10 cellular contexts compared by ENCODE assay signal in the genomic region with DNA sequence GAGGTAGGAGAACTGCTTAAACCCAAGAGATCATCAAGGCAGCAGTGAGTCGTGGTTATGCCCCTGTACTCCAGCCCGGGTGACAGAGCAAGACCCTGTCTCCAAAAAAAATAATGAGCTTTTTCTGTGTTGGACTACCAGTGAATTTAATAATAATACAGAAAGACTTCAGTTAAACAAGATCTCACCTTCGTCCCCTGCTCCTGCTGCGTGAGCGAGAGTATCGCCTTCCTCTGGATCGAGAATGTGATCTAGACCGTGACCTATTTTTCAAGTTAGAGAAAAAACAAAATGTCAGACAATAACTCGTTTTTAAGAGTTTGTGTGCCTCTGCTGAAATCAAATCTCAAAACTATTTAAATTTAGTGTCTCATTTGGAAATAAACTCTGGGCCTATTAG. TPM values are rescaled to one million over a fixed set of nuclear protein-coding genes. Genes with fewer than 3 reads are reported as not detected.
DNase-seq lines count a peak whose midpoint lies in the region; ATAC-seq, FAIRE-seq and TF ChIP-seq lines count a peak whose summit lies in the region.
"Had no signal": no experiment of that assay in that cellular context is flagged by ENCODE, and none has a peak within 500 bp of the region (broad histone marks: within the 10 kb centered on the region; RNA-seq: fewer than 3 reads in every experiment).

No MANE protein-coding gene starts in this region.

- H3K9me2 ChIP-seq in MM.1S (replicated peaks; ENCODE audit: insufficient read depth, low read length), result no peaks in the 10 kb centered on the region

- intact Hi-C loops in Caco-2 (cut with micrococcal nuclease; ENCODE audit: unreplicated experiment), result no loop called here
- intact Hi-C loops in K562 (cut with micrococcal nuclease), result loop anchor here (10.0 kb wide), 1 partner anchor 476 kb away; no protein-coding TSS in a partner anchor
- intact Hi-C loops in upper lobe of right lung (cut with DNase I), result no loop called here

- H4K20me1 ChIP-seq in MM.1S (ENCODE audit: insufficient read depth, low read length), result peaks cover 58% of the 10 kb centered on the region
- peaks cover 35% of the 10 kb centered on the region for H4K20me1 ChIP-seq in K562 (replicated peaks; ENCODE audit: control insufficient read depth, insufficient read depth, low read length)

- H3K4me2 ChIP-seq in MM.1S (ENCODE audit: low read depth, low read length), result peak overlapping the region; percentile 8; the same call in 1 of the 2 replicates
- no peak overlapping the region for H3K4me2 ChIP-seq in K562 (ENCODE audit: insufficient read depth, low read length)

- H3K9me3 ChIP-seq in Caco-2 (no peaks in the 10 kb centered on the region), MM.1S (replicated peaks; ENCODE audit: insufficient read depth, low read length) (no peaks in the 10 kb centered on the region), K562 (replicated peaks; ENCODE audit: control insufficient read depth, insufficient read depth, low read depth, low read length) (no peaks in the 10 kb centered on the region), upper lobe of right lung (no peaks in the 10 kb centered on the region)

- POLR2A ChIA-PET in Caco-2 (lab: Charles Lee) (no interaction called here), K562 (lab: Yijun Ruan, JAX) (interaction anchor here (0.6 to 3.7 kb wide), 13 partner anchors 9 to 382 kb away, joined by 3 to 23 read pairs (median 3); no protein-coding TSS in a partner anchor)

- CTCF ChIA-PET in Caco-2 (lab: Charles Lee) (interaction anchor here (0.7 kb wide), 1 partner anchor 61 kb away, joined by 4 read pairs; no protein-coding TSS in a partner anchor), K562 (lab: Yijun Ruan, JAX; ENCODE audit: low intra/inter-chr PET ratio) (no interaction called here)

- in situ Hi-C loops in K562 (cut with MboI), result loop anchor here (10.0 to 25.0 kb wide), 2 partner anchors 424 to 761 kb away; no protein-coding TSS in a partner anchor

- no peak for TF ChIP-seq EP300 in K562 (IDR thresholded peaks at IDR 0.05; ENCODE audit: low read length)

- peaks cover 55% of the 10 kb centered on the region for H3F3A ChIP-seq in MM.1S (ENCODE audit: insufficient read depth, low read length)

- TF ChIP-seq RAD21 in K562 (CRISPR knock-in tag; conservative IDR thresholded peaks at IDR 0.05 in 1 of 2, IDR thresholded peaks at IDR 0.05 in 1 of 2), result no peak

- DNase-seq in Caco-2, result no peak
- no peak for DNase-seq in MM.1S
- DNase-seq in K562 (ENCODE audit: extremely low read depth in 1 of 4, low spot score in 3 of 4), result no peak
- no peak for DNase-seq in neural crest cell (ENCODE audit: low read depth, low spot score)
- DNase-seq in activated effector memory CD4-positive, alpha-beta T cell treated with Interleukin-2 at 50 U/mL for 16 hours, result no peak
- DNase-seq in upper lobe of right lung, result no peak
- DNase-seq: amniotic stem cell, NCI-H1436 had no signal

- H3K27me3 Mint-ChIP-seq in Caco-2 (ENCODE audit: insufficient read depth, unreplicated experiment) (peaks cover 3% of the 10 kb centered on the region), neural crest cell (ENCODE audit: low read depth) (peaks cover 11% of the 10 kb centered on the region)

- peaks cover 53% of the 10 kb centered on the region for H3K4me1 Mint-ChIP-seq in Caco-2 (ENCODE audit: low read depth, unreplicated experiment)
- peaks cover 72% of the 10 kb centered on the region for H3K4me1 Mint-ChIP-seq in neural crest cell

- no peak for TF ChIP-seq POLR2A in K562 (conservative IDR thresholded peaks at IDR 0.05)

- no peak overlapping the region for H3K27ac Mint-ChIP-seq in Caco-2 (ENCODE audit: unreplicated experiment)
- H3K27ac Mint-ChIP-seq in neural crest cell (ENCODE audit: unreplicated experiment), result no peak overlapping the region

- peaks cover 77% of the 10 kb centered on the region for H3K79me2 ChIP-seq in MM.1S (ENCODE audit: low read length)
- peaks cover 68% of the 10 kb centered on the region for H3K79me2 ChIP-seq in K562 (ENCODE audit: control insufficient read depth, insufficient read depth, low read length)

- H3K4me3 ChIP-seq in Caco-2 (ENCODE audit: low read depth, low read length), result no peak overlapping the region
- H3K4me3 ChIP-seq in MM.1S (ENCODE audit: low read length), result no peak overlapping the region
- no peak overlapping the region; the same call in 1 of the 2 replicates for H3K4me3 ChIP-seq in K562
- no peak overlapping the region for H3K4me3 ChIP-seq in upper lobe of right lung

- H2AFZ ChIP-seq in MM.1S (ENCODE audit: low read length) (no peak overlapping the region), K562 (ENCODE audit: low read depth, low read length) (no peak overlapping the region)

- WGBS in K562 (ENCODE audit: insufficient coverage, low coverage, missing lambda C conversion rate), result 83% methylated on average over 9 of the region's 9 CpGs

- ATAC-seq in K562 (no peak), upper lobe of right lung (no peak), HG03175 (IDR thresholded peaks at IDR 0.05; ENCODE audit: unreplicated experiment) (no peak)

- no peaks in the 10 kb centered on the region for H3K9me3 Mint-ChIP-seq in Caco-2 (ENCODE audit: unreplicated experiment)
- H3K9me3 Mint-ChIP-seq in neural crest cell, result no peaks in the 10 kb centered on the region

- H3K27ac ChIP-seq in MM.1S (ENCODE audit: low read length) (no peak overlapping the region), K562 (ENCODE audit: extremely low read depth, low read depth, low read length) (no peak overlapping the region), upper lobe of right lung (no peak overlapping the region)

- H3K36me3 Mint-ChIP-seq in Caco-2 (ENCODE audit: insufficient read depth, unreplicated experiment), result peaks cover 86% of the 10 kb centered on the region
- H3K36me3 Mint-ChIP-seq in neural crest cell (ENCODE audit: low read depth), result peaks cover 50% of the 10 kb centered on the region

- no peaks in the 10 kb centered on the region for H3K9me1 ChIP-seq in K562 (ENCODE audit: control insufficient read depth, insufficient read depth, low read length)

- no peak overlapping the region for H3K9ac ChIP-seq in MM.1S (ENCODE audit: low read length)
- H3K9ac ChIP-seq in K562 (ENCODE audit: insufficient read depth in 1 of 2, low read depth in 2 of 2, low read length in 2 of 2), result 0 out of 4 replicates have a peak overlapping the region, but pooled peaks of 1 of the 2 experiments have one; percentile 99

- no peak for TF ChIP-seq CTCF in Caco-2 (IDR thresholded peaks at IDR 0.05; ENCODE audit: insufficient read depth in 1 of 2, low read depth in 1 of 2, low read length in 1 of 2, severe bottlenecking in 1 of 2, unreplicated experiment in 1 of 2)
- TF ChIP-seq CTCF in MM.1S (IDR thresholded peaks at IDR 0.05; ENCODE audit: low read length), result no peak
- no peak for TF ChIP-seq CTCF in K562 (IDR thresholded peaks at IDR 0.05 in 2 of 3, conservative IDR thresholded peaks at IDR 0.05 in 1 of 3; ENCODE audit: insufficient read depth in 2 of 3, low read depth in 1 of 3, low read length in 3 of 3)
- no peak for TF ChIP-seq CTCF in neural crest cell (conservative IDR thresholded peaks at IDR 0.05)
- no peak for TF ChIP-seq CTCF in upper lobe of right lung (IDR thresholded peaks at IDR 0.05)

- H3K27me3 ChIP-seq in Caco-2 (replicated peaks; ENCODE audit: control insufficient read depth, insufficient read depth, low read length) (no peaks in the 10 kb centered on the region), MM.1S (replicated peaks; ENCODE audit: insufficient read depth, low read length) (no peaks in the 10 kb centered on the region), K562 (ENCODE audit: control insufficient read depth in 2 of 2, insufficient read depth in 2 of 2, low read length in 2 of 2) (no peaks in the 10 kb centered on the region), upper lobe of right lung (no peaks in the 10 kb centered on the region)

- no peak for FAIRE-seq in K562 (lab: Jason Lieb, UNC)
- FAIRE-seq: urothelium cell line had no signal

- H3K4me1 ChIP-seq in Caco-2 (peaks cover 35% of the 10 kb centered on the region), MM.1S (ENCODE audit: low read length) (peaks cover 37% of the 10 kb centered on the region), K562 (replicated peaks in 1 of 2; ENCODE audit: control insufficient read depth in 2 of 2, insufficient read depth in 2 of 2, low read length in 2 of 2) (peaks cover 0 to 29% of the 10 kb centered on the region in 2 experiments; a peak in 3 of 5 replicates), upper lobe of right lung (peaks cover 43% of the 10 kb centered on the region)

- H3K4me3 Mint-ChIP-seq in Caco-2 (ENCODE audit: unreplicated experiment), result peak overlapping the region; percentile 99
- peak overlapping the region; percentile 81 for H3K4me3 Mint-ChIP-seq in neural crest cell

- BruUV-seq in Caco-2 (replicated peaks; lab: Mats Ljungman, UMichigan) (no TSS peak), K562 (replicated peaks; lab: Mats Ljungman, UMichigan) (no TSS peak)

- H3K36me3 ChIP-seq in Caco-2 (ENCODE audit: control insufficient read depth, insufficient read depth, low read length) (peaks cover 6% of the 10 kb centered on the region), MM.1S (replicated peaks; ENCODE audit: insufficient read depth, low read length) (peaks cover 49% of the 10 kb centered on the region), K562 (ENCODE audit: control insufficient read depth, insufficient read depth, low read length) (peaks cover 69% of the 10 kb centered on the region), upper lobe of right lung (peaks cover 64% of the 10 kb centered on the region)

RNA-seq across cellular contexts. Expression of a gene that starts 2.8 kb away (rescaled TPM):
- 224 and 233 TPM in 2 replicates for total RNA-seq in Caco-2 (2022)
- 208 and 463 TPM in 2 replicates for total RNA-seq in K562 (2011; cell fraction: chromatin; rRNA removed; ENCODE audit: low replicate concordance)
- 149 and 153 TPM in 2 replicates for total RNA-seq in K562 (2011; cell fraction: nucleolus; rRNA removed)
- 214 TPM in 2 replicates for total RNA-seq in K562 (2011; cell fraction: nucleoplasm; rRNA removed)
- 219 and 241 TPM in 2 replicates for total RNA-seq in K562 (2014; rRNA removed)
- 336 and 371 TPM in 2 replicates for total RNA-seq in K562 (2014; rRNA removed; fragmentation: Illumina TruSeq; extraction: Trizol)
- total RNA-seq in K562 (2015; rRNA removed; fragmentation: Illumina TruSeq; extraction: Trizol), result 393 and 420 TPM in 2 replicates
- total RNA-seq in K562 (2021), result 293 and 315 TPM in 2 replicates
- polyA plus RNA-seq in K562 (2011; rRNA removed), result 519 and 726 TPM in 2 replicates
- polyA plus RNA-seq in K562 (2011; cell fraction: cytosol; rRNA removed), result 154 and 268 TPM in 2 replicates
- 495 and 660 TPM in 2 replicates for polyA plus RNA-seq in K562 (2011; cell fraction: nucleus; rRNA removed)
- polyA plus RNA-seq in K562 (2012), result 248 and 386 TPM in 2 replicates
- polyA plus RNA-seq in K562 (2014; fragmentation: Illumina TruSeq; extraction: Trizol), result 316 and 323 TPM in 2 replicates
- polyA plus RNA-seq in K562 (2014; fragmentation: Nextera tagmentation; extraction: Ambion mirVana), result 100 to 1,000 TPM; 696 to 706 TPM
- polyA plus RNA-seq in K562 (2014; rRNA removed), result 375 and 380 TPM in 2 replicates
- polyA minus RNA-seq in K562 (2011; rRNA and poly(A)+ RNA removed), result 547 and 760 TPM in 2 replicates
- 130 and 176 TPM in 2 replicates for polyA minus RNA-seq in K562 (2011; cell fraction: cytosol; rRNA and poly(A)+ RNA removed)
- 174 and 299 TPM in 2 replicates for polyA minus RNA-seq in K562 (2011; cell fraction: nucleus; rRNA and poly(A)+ RNA removed)
- 347 and 356 TPM in 2 replicates for total RNA-seq in neural crest cell
- total RNA-seq in upper lobe of right lung, result 112 TPM

RNA-seq across cellular contexts. Expression of a gene that starts 29.6 kb away (rescaled TPM):
- total RNA-seq in Caco-2 (2022), result 21.3 and 24.2 TPM in 2 replicates
- 5.5 and 7.4 TPM in 2 replicates for total RNA-seq in K562 (2011; cell fraction: chromatin; rRNA removed; ENCODE audit: low replicate concordance)
- total RNA-seq in K562 (2011; cell fraction: nucleolus; rRNA removed), result 3.2 TPM in 2 replicates
- total RNA-seq in K562 (2011; cell fraction: nucleoplasm; rRNA removed), result 4.1 and 8.1 TPM in 2 replicates
- 12.3 and 18.3 TPM in 2 replicates for total RNA-seq in K562 (2014; rRNA removed)
- 31.6 and 32.4 TPM in 2 replicates for total RNA-seq in K562 (2014; rRNA removed; fragmentation: Illumina TruSeq; extraction: Trizol)
- total RNA-seq in K562 (2015; rRNA removed; fragmentation: Illumina TruSeq; extraction: Trizol), result 20.3 and 21.8 TPM in 2 replicates
- 15.9 and 19.3 TPM in 2 replicates for total RNA-seq in K562 (2021)
- 18.0 and 28.4 TPM in 2 replicates for polyA plus RNA-seq in K562 (2011; rRNA removed)
- polyA plus RNA-seq in K562 (2011; cell fraction: cytosol; rRNA removed), result 6.1 and 10.2 TPM in 2 replicates
- 3.8 and 6.4 TPM in 2 replicates for polyA plus RNA-seq in K562 (2011; cell fraction: nucleus; rRNA removed)
- polyA plus RNA-seq in K562 (2012), result 6.1 and 13.3 TPM in 2 replicates
- 12.0 and 12.5 TPM in 2 replicates for polyA plus RNA-seq in K562 (2014; fragmentation: Illumina TruSeq; extraction: Trizol)
- 10 to 100 TPM; 48.5 to 58.6 TPM for polyA plus RNA-seq in K562 (2014; fragmentation: Nextera tagmentation; extraction: Ambion mirVana)
- 14.5 and 17.4 TPM in 2 replicates for polyA plus RNA-seq in K562 (2014; rRNA removed)
- 9.7 and 11.4 TPM in 2 replicates for polyA minus RNA-seq in K562 (2011; rRNA and poly(A)+ RNA removed)
- polyA minus RNA-seq in K562 (2011; cell fraction: cytosol; rRNA and poly(A)+ RNA removed), result 4.4 and 6.8 TPM in 2 replicates
- 0.81 and 2.4 TPM in 2 replicates for polyA minus RNA-seq in K562 (2011; cell fraction: nucleus; rRNA and poly(A)+ RNA removed)
- total RNA-seq in neural crest cell, result 20.8 and 24.1 TPM in 2 replicates
- total RNA-seq in upper lobe of right lung, result 10.6 TPM
